Comparison of ENCODE assay signal across 14 cellular contexts in the genomic region with DNA sequence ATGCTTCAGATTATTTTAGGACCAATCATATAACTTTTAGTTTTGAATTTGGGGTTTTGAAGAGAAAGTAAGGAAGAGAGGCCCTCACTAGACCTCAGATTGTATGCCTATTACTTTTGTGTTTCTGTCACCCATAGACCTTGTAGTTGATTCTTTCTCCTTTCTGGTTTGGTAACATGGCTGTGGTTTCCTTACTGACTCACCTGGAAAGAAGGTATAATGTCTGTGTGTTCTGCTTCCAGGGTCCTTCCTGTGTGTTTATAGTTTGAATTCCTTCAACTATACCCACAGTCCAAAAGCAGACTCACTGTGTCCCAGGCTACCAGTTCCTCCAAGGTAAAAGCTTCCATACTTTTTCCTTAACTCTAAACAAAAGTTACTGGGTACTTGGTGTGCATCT. TPM values are rescaled to one million over a fixed set of nuclear protein-coding genes. Genes with fewer than 3 reads are reported as not detected.
A peak's percentile ranks its signal among the peaks of the same experiment; 100 is the strongest.
DNase-seq lines count a peak whose midpoint lies in the region; ATAC-seq, FAIRE-seq and TF ChIP-seq lines count a peak whose summit lies in the region.
"Had no signal": no experiment of that assay in that cellular context is flagged by ENCODE, and none has a peak within 500 bp of the region (broad histone marks: within the 10 kb centered on the region; RNA-seq: fewer than 3 reads in every experiment).

No MANE protein-coding gene starts in this region.

- TF ChIP-seq CTCF in keratinocyte (optimal IDR thresholded peaks at IDR 0.05 in 1 of 3, IDR thresholded peaks at IDR 0.05 in 1 of 3, conservative IDR thresholded peaks at IDR 0.05 in 1 of 3; ENCODE audit: extremely low read depth in 1 of 3, insufficient read depth in 2 of 3, low read length in 3 of 3) = no peak

- dilution Hi-C loops in keratinocyte (cut with MboI; ENCODE audit: extremely low pct_ligation_motif_present, low sequenced_read_pairs) = no loop called here

- no peaks in the 10 kb centered on the region for H3K9me1 ChIP-seq in keratinocyte (ENCODE audit: control insufficient read depth, extremely low read depth, insufficient read depth, low read length)

- H3K4me3 ChIP-seq in keratinocyte (ENCODE audit: control insufficient read depth in 2 of 3, extremely low read depth in 1 of 3, insufficient read depth in 2 of 3, low read depth in 1 of 3, low read length in 3 of 3) = no peak overlapping the region
- H3K4me3 ChIP-seq: BLaER1 treated with 17β-estradiol and CSF1 and Interleukin-3, amounts not matched to agents 10 nM and 100 nM had no signal

- H3K79me2 ChIP-seq in keratinocyte (ENCODE audit: control insufficient read depth, insufficient read depth, low read length) = no peaks in the 10 kb centered on the region

- ATAC-seq in stimulated activated effector memory CD8-positive, alpha-beta T cell treated with anti-CD3 and anti-CD28 coated beads, Interleukin-12 subunit alpha, Interleukin-12 subunit beta, amount 100 ng/mL, for 72 hours = peak; percentile 31
- no peak for ATAC-seq in HG02678 (IDR thresholded peaks at IDR 0.05; ENCODE audit: unreplicated experiment)
- ATAC-seq in stimulated activated naive CD8-positive, alpha-beta T cell treated with anti-CD3 and anti-CD28 coated beads, Interleukin-15, amount 100 ng/mL, for 72 hours = no peak
- ATAC-seq: HCT116, HepG2 had no signal

- H3K4me2 ChIP-seq in keratinocyte (ENCODE audit: control insufficient read depth, extremely low read depth, insufficient read depth, low read depth, low read length) = peak overlapping the region; percentile 30
- H3K4me2 ChIP-seq: BLaER1 treated with 17β-estradiol and CSF1 and Interleukin-3, amounts not matched to agents 10 nM and 100 nM had no signal

- FAIRE-seq in keratinocyte (lab: Jason Lieb, UNC) = peak; percentile 95
- FAIRE-seq: HepG2, HTR-8/SVneo had no signal

- peaks cover 38% of the 10 kb centered on the region for H3K27me3 Mint-ChIP-seq in stimulated activated naive CD8-positive, alpha-beta T cell treated with anti-CD3 and anti-CD28 coated beads, Interleukin-15, amount 100 ng/mL, for 72 hours

- H3K27me3 ChIP-seq in keratinocyte (ENCODE audit: control insufficient read depth, extremely low read depth, insufficient read depth, low read length) = no peaks in the 10 kb centered on the region

- H3K4me3 Mint-ChIP-seq in stimulated activated effector memory CD8-positive, alpha-beta T cell treated with anti-CD3 and anti-CD28 coated beads, Interleukin-12 subunit alpha, Interleukin-12 subunit beta, amount 100 ng/mL, for 72 hours = no peak overlapping the region
- H3K4me3 Mint-ChIP-seq in stimulated activated naive CD8-positive, alpha-beta T cell treated with anti-CD3 and anti-CD28 coated beads, Interleukin-15, amount 100 ng/mL, for 72 hours = no peak overlapping the region
- H3K4me3 Mint-ChIP-seq: CD4-positive, CD25-positive, alpha-beta regulatory T cell had no signal

- H3K9ac ChIP-seq in keratinocyte (ENCODE audit: control insufficient read depth, extremely low read depth, insufficient read depth, low read length) = no peak overlapping the region
- H3K9ac ChIP-seq: BLaER1 treated with 17β-estradiol and CSF1 and Interleukin-3, amounts not matched to agents 10 nM and 100 nM had no signal

- peak overlapping the region; percentile 42 for H2AFZ ChIP-seq in keratinocyte (ENCODE audit: control insufficient read depth, low read length)

- H3K9me3 Mint-ChIP-seq in stimulated activated effector memory CD8-positive, alpha-beta T cell treated with anti-CD3 and anti-CD28 coated beads, Interleukin-12 subunit alpha, Interleukin-12 subunit beta, amount 100 ng/mL, for 72 hours = no peaks in the 10 kb centered on the region
- H3K9me3 Mint-ChIP-seq in stimulated activated naive CD8-positive, alpha-beta T cell treated with anti-CD3 and anti-CD28 coated beads, Interleukin-15, amount 100 ng/mL, for 72 hours = no peaks in the 10 kb centered on the region
- H3K9me3 Mint-ChIP-seq: CD4-positive, CD25-positive, alpha-beta regulatory T cell had no signal

- no peaks in the 10 kb centered on the region for H3K36me3 Mint-ChIP-seq in stimulated activated effector memory CD8-positive, alpha-beta T cell treated with anti-CD3 and anti-CD28 coated beads, Interleukin-12 subunit alpha, Interleukin-12 subunit beta, amount 100 ng/mL, for 72 hours
- H3K36me3 Mint-ChIP-seq: CD4-positive, CD25-positive, alpha-beta regulatory T cell had no signal

- H4K20me1 ChIP-seq in keratinocyte (ENCODE audit: control insufficient read depth, extremely low read depth, insufficient read depth, low read length) = no peaks in the 10 kb centered on the region
- H4K20me1 ChIP-seq: BLaER1 treated with 17β-estradiol and CSF1 and Interleukin-3, amounts not matched to agents 10 nM and 100 nM had no signal

- H3K27ac ChIP-seq in keratinocyte (ENCODE audit: control insufficient read depth, insufficient read depth, low read length) = no peak overlapping the region
- H3K27ac ChIP-seq: BLaER1 treated with 17β-estradiol and CSF1 and Interleukin-3, amounts not matched to agents 10 nM and 100 nM had no signal

- no peak overlapping the region for H3K27ac Mint-ChIP-seq in stimulated activated effector memory CD8-positive, alpha-beta T cell treated with anti-CD3 and anti-CD28 coated beads, Interleukin-12 subunit alpha, Interleukin-12 subunit beta, amount 100 ng/mL, for 72 hours
- no peak overlapping the region for H3K27ac Mint-ChIP-seq in stimulated activated naive CD8-positive, alpha-beta T cell treated with anti-CD3 and anti-CD28 coated beads, Interleukin-15, amount 100 ng/mL, for 72 hours
- H3K27ac Mint-ChIP-seq: CD4-positive, CD25-positive, alpha-beta regulatory T cell had no signal

- H3K4me1 ChIP-seq in keratinocyte (ENCODE audit: control insufficient read depth, extremely low read depth, insufficient read depth, low read length) = peaks cover 9% of the 10 kb centered on the region

- H3K36me3 ChIP-seq in keratinocyte (ENCODE audit: control insufficient read depth in 2 of 2, extremely low read depth in 1 of 2, insufficient read depth in 2 of 2, low read length in 2 of 2) = peaks cover 0 to 2% of the 10 kb centered on the region in 2 experiments

- peak; percentile 53 for DNase-seq in M059J (ENCODE audit: low read depth)
- DNase-seq in SW480 (ENCODE audit: low spot score) = peak; percentile 8
- DNase-seq in keratinocyte (ENCODE audit: low read depth, low spot score) = no peak
- DNase-seq in stimulated activated effector memory CD8-positive, alpha-beta T cell treated with anti-CD3 and anti-CD28 coated beads, Interleukin-12 subunit alpha, Interleukin-12 subunit beta, amount 100 ng/mL, for 72 hours (ENCODE audit: low spot score in 2 of 2) = no peak
- no peak for DNase-seq in NCI-H526 treated with DMSO at 0.1 percent for 48 hours (lab: John Stamatoyannopoulos, UW)
- DNase-seq in stimulated activated naive CD8-positive, alpha-beta T cell treated with anti-CD3 and anti-CD28 coated beads, Interleukin-15, amount 100 ng/mL, for 72 hours = no peak
- DNase-seq: ACHN; CD4-positive, CD25-positive, alpha-beta regulatory T cell had no signal

- H3K9me3 ChIP-seq in keratinocyte (ENCODE audit: control insufficient read depth, low read depth, low read length) = no peaks in the 10 kb centered on the region
- H3K9me3 ChIP-seq: BLaER1 treated with 17β-estradiol and CSF1 and Interleukin-3, amounts not matched to agents 10 nM and 100 nM had no signal

- no peaks in the 10 kb centered on the region for H3K4me1 Mint-ChIP-seq in stimulated activated effector memory CD8-positive, alpha-beta T cell treated with anti-CD3 and anti-CD28 coated beads, Interleukin-12 subunit alpha, Interleukin-12 subunit beta, amount 100 ng/mL, for 72 hours
- H3K4me1 Mint-ChIP-seq in stimulated activated naive CD8-positive, alpha-beta T cell treated with anti-CD3 and anti-CD28 coated beads, Interleukin-15, amount 100 ng/mL, for 72 hours = no peaks in the 10 kb centered on the region
- H3K4me1 Mint-ChIP-seq: CD4-positive, CD25-positive, alpha-beta regulatory T cell had no signal

RNA-seq across cellular contexts. Expression of a gene that starts 8.1 kb away (rescaled TPM):
- 1.4 and 2.8 TPM in 2 replicates for total RNA-seq in M059J (2014; rRNA removed; shearing (Covaris generic))
- 5.3 to 8.9 TPM (median 7.3 TPM) in 3 replicates for polyA plus RNA-seq in keratinocyte
- polyA plus RNA-seq in keratinocyte (2011; ENCODE audit: low read depth) = 2.1 TPM
- 6.9 and 11.4 TPM in 2 replicates for polyA plus RNA-seq in keratinocyte (2011; cell fraction: cytosol; rRNA removed)
- polyA plus RNA-seq in keratinocyte (2011; cell fraction: nucleus; rRNA removed) = 10.2 and 11.9 TPM in 2 replicates
- 4.0 and 4.7 TPM in 2 replicates for polyA plus RNA-seq in keratinocyte (2012; ENCODE audit: low replicate concordance)
- polyA minus RNA-seq in keratinocyte = 7.3 to 17.7 TPM (median 8.7 TPM) in 3 replicates
- polyA minus RNA-seq in keratinocyte (2011; cell fraction: cytosol; rRNA and poly(A)+ RNA removed) = 7.1 TPM
- polyA minus RNA-seq in keratinocyte (2011; cell fraction: nucleus; rRNA and poly(A)+ RNA removed) = 5.4 and 6.7 TPM in 2 replicates
- total RNA-seq: A172; CD4-positive, CD25-positive, alpha-beta regulatory T cell had no signal
- polyA plus RNA-seq: CD4-positive, CD25-positive, alpha-beta regulatory T cell had no signal

Comparison
In these comparisons a context has a peak if more than half of its experiments do, and no peak if none do; other contexts are left out.
1. DNase-seq: peak in M059J (single experiment) and SW480 (single experiment); none in keratinocyte (single experiment), stimulated activated effector memory CD8-positive, alpha-beta T cell treated with anti-CD3 and anti-CD28 coated beads, Interleukin-12 subunit alpha, Interleukin-12 subunit beta, amount 100 ng/mL, for 72 hours (0 of 2), NCI-H526 treated with DMSO at 0.1 percent for 48 hours (single experiment) and stimulated activated naive CD8-positive, alpha-beta T cell treated with anti-CD3 and anti-CD28 coated beads, Interleukin-15, amount 100 ng/mL, for 72 hours (0 of 2).